In the genomic region with DNA sequence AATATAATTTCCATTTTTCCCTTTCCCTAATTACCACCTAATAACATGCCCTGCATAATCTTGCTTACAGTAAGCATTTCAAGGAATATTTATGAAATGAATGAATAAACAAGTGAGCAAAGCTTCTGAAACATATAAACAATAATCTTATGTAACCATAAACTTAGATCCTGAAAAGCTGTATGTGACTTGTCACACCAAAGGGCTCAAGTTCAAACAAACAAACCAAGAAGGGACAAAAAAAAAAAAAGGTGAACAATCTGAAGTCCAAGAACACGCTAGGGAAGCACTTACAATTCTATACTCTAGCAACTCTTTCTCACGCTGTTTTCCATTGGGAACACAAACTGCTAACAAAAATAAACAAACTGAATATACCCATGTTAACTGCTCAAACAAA, we compare ENCODE assay signal across 30 cellular contexts.
"Had no signal": no experiment of that assay in that cellular context is flagged by ENCODE, and none has a peak within 500 bp of the region (broad histone marks: within the 10 kb centered on the region; RNA-seq: fewer than 3 reads in every experiment).

No MANE protein-coding gene starts in this region.

- DNase-seq: activated CD4-positive, alpha-beta memory T cell treated with anti-CD3 and anti-CD28 coated beads, Interleukin-2, amount 10 ng/mL, durations not matched to agents 7 days and 5 days; activated CD4-positive, alpha-beta T cell treated with anti-CD3 and anti-CD28 coated beads for 1 hour; activated CD4-positive, alpha-beta T cell treated with anti-CD3 and anti-CD28 coated beads, Interleukin-2, amount 10 ng/mL, durations not matched to agents 7 days and 5 days; activated CD8-positive, alpha-beta memory T cell treated with anti-CD3 and anti-CD28 coated beads, Interleukin-2, amount 50 U/mL, for 48 hours; activated gamma-delta T cell; activated naive CD4-positive, alpha-beta T cell treated with anti-CD3 and anti-CD28 coated beads, Interleukin-2, amount 50 U/mL, for 16 hours; activated T-cell treated with anti-CD3 and anti-CD28 coated beads, Interleukin-2, amount 50 U/mL, for 24 hours; amniotic stem cell; brain microvascular endothelial cell; foreskin keratinocyte; heart left ventricle; kidney glomerular epithelial cell; left ventricle myocardium superior; mammary epithelial cell; midbrain; naive thymus-derived CD8-positive, alpha-beta T cell; nucleus accumbens; right cardiac atrium; stimulated activated CD4-positive, alpha-beta T cell treated with anti-CD3 and anti-CD28 coated beads, Interleukin-12 subunit alpha, Interleukin-12 subunit beta, amount 100 ng/mL, for 4 hours; stimulated activated CD4-positive, alpha-beta T cell treated with anti-CD3 and anti-CD28 coated beads, Interleukin-4, amount 100 ng/mL, for 1 hour; stimulated activated naive CD8-positive, alpha-beta T cell treated with anti-CD3 and anti-CD28 coated beads, Interleukin-15, Interleukin-2, amounts not matched to agents 100 U/mL and 50 U/mL, for 24 hours; T-helper 17 cell; T1000; testis; trophoblast cell had no signal

- H3K9ac ChIP-seq: parathyroid adenoma had no signal

- H3K4me1 Mint-ChIP-seq: activated CD4-positive, alpha-beta memory T cell treated with anti-CD3 and anti-CD28 coated beads, Interleukin-2, amount 10 ng/mL, durations not matched to agents 7 days and 5 days; activated CD4-positive, alpha-beta T cell treated with anti-CD3 and anti-CD28 coated beads, Interleukin-2, amount 10 ng/mL, durations not matched to agents 7 days and 5 days had no signal

- H3K36me3 ChIP-seq: brain microvascular endothelial cell, heart left ventricle, vagina had no signal

- H3K9me3 ChIP-seq: heart left ventricle, testis, vagina had no signal

- H2AFZ ChIP-seq: parathyroid adenoma had no signal

- H3K4me1 ChIP-seq: foreskin keratinocyte, parathyroid adenoma, testis had no signal

- H3K4me3 ChIP-seq: heart left ventricle, testis, vagina had no signal

- H3K4me3 Mint-ChIP-seq: activated CD4-positive, alpha-beta memory T cell treated with anti-CD3 and anti-CD28 coated beads, Interleukin-2, amount 10 ng/mL, durations not matched to agents 7 days and 5 days; activated CD4-positive, alpha-beta T cell treated with anti-CD3 and anti-CD28 coated beads, Interleukin-2, amount 10 ng/mL, durations not matched to agents 7 days and 5 days; activated T-cell treated with anti-CD3 and anti-CD28 coated beads, Interleukin-2, amount 50 U/mL, for 24 hours; naive thymus-derived CD8-positive, alpha-beta T cell; neural crest cell; T-helper 17 cell had no signal

- H3K27ac ChIP-seq: brain microvascular endothelial cell, foreskin keratinocyte, parathyroid adenoma, testis, vagina had no signal

- H3K27me3 Mint-ChIP-seq: activated CD4-positive, alpha-beta memory T cell treated with anti-CD3 and anti-CD28 coated beads, Interleukin-2, amount 10 ng/mL, durations not matched to agents 7 days and 5 days; activated CD4-positive, alpha-beta T cell treated with anti-CD3 and anti-CD28 coated beads, Interleukin-2, amount 10 ng/mL, durations not matched to agents 7 days and 5 days; activated T-cell treated with anti-CD3 and anti-CD28 coated beads, Interleukin-2, amount 50 U/mL, for 24 hours; naive thymus-derived CD8-positive, alpha-beta T cell; T-helper 17 cell had no signal

- H3K27ac Mint-ChIP-seq: activated CD4-positive, alpha-beta memory T cell treated with anti-CD3 and anti-CD28 coated beads, Interleukin-2, amount 10 ng/mL, durations not matched to agents 7 days and 5 days; activated CD4-positive, alpha-beta T cell treated with anti-CD3 and anti-CD28 coated beads, Interleukin-2, amount 10 ng/mL, durations not matched to agents 7 days and 5 days; activated T-cell treated with anti-CD3 and anti-CD28 coated beads, Interleukin-2, amount 50 U/mL, for 24 hours; T-helper 17 cell had no signal

- FAIRE-seq: astrocyte had no signal

- ATAC-seq: esophagus mucosa; foreskin keratinocyte; naive thymus-derived CD8-positive, alpha-beta T cell; right cardiac atrium; stimulated activated naive CD8-positive, alpha-beta T cell treated with anti-CD3 and anti-CD28 coated beads, Interleukin-15, Interleukin-2, amounts not matched to agents 100 U/mL and 50 U/mL, for 24 hours; T-helper 17 cell had no signal

- H3K27me3 ChIP-seq: brain microvascular endothelial cell, foreskin keratinocyte, heart left ventricle, testis, vagina had no signal

- H3K9me3 Mint-ChIP-seq: activated CD4-positive, alpha-beta memory T cell treated with anti-CD3 and anti-CD28 coated beads, Interleukin-2, amount 10 ng/mL, durations not matched to agents 7 days and 5 days; activated CD4-positive, alpha-beta T cell treated with anti-CD3 and anti-CD28 coated beads, Interleukin-2, amount 10 ng/mL, durations not matched to agents 7 days and 5 days; activated T-cell treated with anti-CD3 and anti-CD28 coated beads, Interleukin-2, amount 50 U/mL, for 24 hours; naive thymus-derived CD8-positive, alpha-beta T cell; neural crest cell had no signal
